36 cellular contexts compared by ENCODE assay signal in genomic region chr9:33797837-33798236, GRCh38. TPM values are rescaled to one million over a fixed set of nuclear protein-coding genes. Genes with fewer than 3 reads are reported as not detected.
"Had no signal": no experiment of that assay in that cellular context is flagged by ENCODE, and none has a peak within 500 bp of the region (broad histone marks: within the 10 kb centered on the region; RNA-seq: fewer than 3 reads in every experiment).

No MANE protein-coding gene starts in this region.

- H3K4me1 ChIP-seq: breast epithelium had no signal

- H3K27me3 ChIP-seq: breast epithelium had no signal

- ATAC-seq: activated CD8-positive, alpha-beta T cell treated with anti-CD3 and anti-CD28 coated beads for 36 hours; activated naive CD8-positive, alpha-beta T cell treated with anti-CD3 and anti-CD28 coated beads, Interleukin-2, amount 50 U/mL, for 24 hours; activated T-cell treated with anti-CD3 and anti-CD28 coated beads, Interleukin-2, amount 50 U/mL, for 4 hours; activated T-cell treated with anti-CD3 and anti-CD28 coated beads, Interleukin-2, amount 50 U/mL, for 72 hours; activated T-helper 17 cell treated with anti-CD3 and anti-CD28 coated beads, Interleukin-2, amount 50 U/mL, for 72 hours had no signal

- H3K4me1 Mint-ChIP-seq: activated B cell treated with CpG ODN at 0.5 μM for 24 hours; activated CD4-positive, alpha-beta T cell treated with anti-CD3 and anti-CD28 coated beads, Interleukin-2, amount 10 ng/mL, durations not matched to agents 24 days and 14 days; activated naive CD4-positive, alpha-beta T cell treated with anti-CD3 and anti-CD28 coated beads, Interleukin-2, amount 50 U/mL, for 24 hours; activated naive CD8-positive, alpha-beta T cell treated with anti-CD3 and anti-CD28 coated beads, Interleukin-2, amount 10 ng/mL, durations not matched to agents 7 days and 5 days; activated naive CD8-positive, alpha-beta T cell treated with anti-CD3 and anti-CD28 coated beads, Interleukin-2, amount 50 U/mL, for 24 hours; activated T-helper 17 cell treated with anti-CD3 and anti-CD28 coated beads, Interleukin-2, amount 50 U/mL, for 72 hours; brain had no signal

- H3K36me3 ChIP-seq: breast epithelium had no signal

- H3K27ac Mint-ChIP-seq: activated B cell treated with CpG ODN at 0.5 μM for 24 hours; activated CD4-positive, alpha-beta memory T cell treated with anti-CD3 and anti-CD28 coated beads for 36 hours; activated CD4-positive, alpha-beta T cell treated with anti-CD3 and anti-CD28 coated beads, Interleukin-2, amount 10 ng/mL, durations not matched to agents 24 days and 14 days; activated CD8-positive, alpha-beta T cell treated with anti-CD3 and anti-CD28 coated beads for 36 hours; activated naive CD4-positive, alpha-beta T cell treated with anti-CD3 and anti-CD28 coated beads for 36 hours; activated naive CD4-positive, alpha-beta T cell treated with anti-CD3 and anti-CD28 coated beads, Interleukin-2, amount 50 U/mL, for 24 hours; activated naive CD8-positive, alpha-beta T cell; activated naive CD8-positive, alpha-beta T cell treated with anti-CD3 and anti-CD28 coated beads, Interleukin-2, amount 10 ng/mL, durations not matched to agents 7 days and 5 days; activated naive CD8-positive, alpha-beta T cell treated with anti-CD3 and anti-CD28 coated beads, Interleukin-2, amount 50 U/mL, for 24 hours; activated T-cell treated with anti-CD3 and anti-CD28 coated beads, Interleukin-2, amount 50 U/mL, for 72 hours; activated T-helper 1 cell treated with anti-CD3 and anti-CD28 coated beads, Interleukin-12 subunit alpha, Interleukin-12 subunit beta, Interleukin-2, Interleukin-4 antibody, amounts not matched to agents 30 ng/mL and 10 ng/mL and 1 ng/mL, durations not matched to agents 14 hours and 24 hours and 36 hours; activated T-helper 17 cell treated with anti-CD3 and anti-CD28 coated beads, Interleukin-2, amount 50 U/mL, for 72 hours; brain; T-helper 2 cell treated with Interferon-gamma antibody and Interleukin-4, amounts not matched to agents 5 μg/mL and 100 μg/mL, for 36 hours had no signal

- H3K9me3 ChIP-seq: breast epithelium had no signal

- DNase-seq: activated B cell treated with CpG ODN at 0.5 μM for 24 hours; activated CD4-positive, alpha-beta memory T cell treated with anti-CD3 and anti-CD28 coated beads for 36 hours; activated CD4-positive, alpha-beta T cell treated with anti-CD3 and anti-CD28 coated beads for 4 hours; activated CD4-positive, alpha-beta T cell treated with anti-CD3 and anti-CD28 coated beads, Interleukin-2, amount 10 ng/mL, durations not matched to agents 24 days and 14 days; activated CD4-positive, alpha-beta T cell treated with anti-CD3 and anti-CD28 coated beads, Interleukin-2, amount 50 U/mL, for 1 hour; activated CD4-positive, alpha-beta T cell treated with anti-CD3 and anti-CD28 coated beads, Interleukin-2, amount 50 U/mL, for 4 hours; activated CD4-positive, CD25-positive, alpha-beta regulatory T cell treated with anti-CD3 and anti-CD28 coated beads, Interleukin-2, amount 50 U/mL, for 72 hours; activated CD8-positive, alpha-beta memory T cell treated with anti-CD3 and anti-CD28 coated beads, Interleukin-2, amount 50 U/mL, for 4 hours; activated CD8-positive, alpha-beta T cell treated with anti-CD3 and anti-CD28 coated beads for 36 hours; activated effector memory CD4-positive, alpha-beta T cell treated with anti-CD3 and anti-CD28 coated beads, Interleukin-2, amount 50 U/mL, for 16 hours; activated gamma-delta T cell treated with Interleukin-2 at 50 U/mL for 16 hours; activated naive CD4-positive, alpha-beta T cell; activated naive CD4-positive, alpha-beta T cell treated with anti-CD3 and anti-CD28 coated beads for 36 hours; activated naive CD8-positive, alpha-beta T cell treated with anti-CD3 and anti-CD28 coated beads, Interleukin-2, amount 10 ng/mL, durations not matched to agents 7 days and 5 days; activated naive CD8-positive, alpha-beta T cell treated with anti-CD3 and anti-CD28 coated beads, Interleukin-2, amount 50 U/mL, for 24 hours; activated T-cell treated with anti-CD3 and anti-CD28 coated beads for 4 hours; activated T-cell treated with anti-CD3 and anti-CD28 coated beads, Interleukin-2, amount 50 U/mL, for 1 hour; activated T-cell treated with anti-CD3 and anti-CD28 coated beads, Interleukin-2, amount 50 U/mL, for 4 hours; activated T-cell treated with anti-CD3 and anti-CD28 coated beads, Interleukin-2, amount 50 U/mL, for 72 hours; amniotic stem cell; aorta; central memory CD4-positive, alpha-beta T cell; SW 1271; T-helper 2 cell; T-helper 9 cell had no signal

- H3K27ac ChIP-seq: breast epithelium, VCaP had no signal

- H3K36me3 Mint-ChIP-seq: activated CD4-positive, alpha-beta memory T cell treated with anti-CD3 and anti-CD28 coated beads for 36 hours; activated naive CD8-positive, alpha-beta T cell; activated naive CD8-positive, alpha-beta T cell treated with anti-CD3 and anti-CD28 coated beads, Interleukin-2, amount 10 ng/mL, durations not matched to agents 7 days and 5 days; brain had no signal

- H3K4me3 Mint-ChIP-seq: activated B cell treated with CpG ODN at 0.5 μM for 24 hours; activated CD4-positive, alpha-beta memory T cell treated with anti-CD3 and anti-CD28 coated beads for 36 hours; activated CD4-positive, alpha-beta T cell treated with anti-CD3 and anti-CD28 coated beads, Interleukin-2, amount 10 ng/mL, durations not matched to agents 24 days and 14 days; activated CD8-positive, alpha-beta T cell treated with anti-CD3 and anti-CD28 coated beads for 36 hours; activated naive CD4-positive, alpha-beta T cell treated with anti-CD3 and anti-CD28 coated beads for 36 hours; activated naive CD4-positive, alpha-beta T cell treated with anti-CD3 and anti-CD28 coated beads, Interleukin-2, amount 50 U/mL, for 24 hours; activated naive CD8-positive, alpha-beta T cell; activated naive CD8-positive, alpha-beta T cell treated with anti-CD3 and anti-CD28 coated beads, Interleukin-2, amount 10 ng/mL, durations not matched to agents 7 days and 5 days; activated naive CD8-positive, alpha-beta T cell treated with anti-CD3 and anti-CD28 coated beads, Interleukin-2, amount 50 U/mL, for 24 hours; activated T-cell treated with anti-CD3 and anti-CD28 coated beads, Interleukin-2, amount 50 U/mL, for 4 hours; activated T-cell treated with anti-CD3 and anti-CD28 coated beads, Interleukin-2, amount 50 U/mL, for 72 hours; activated T-helper 1 cell treated with anti-CD3 and anti-CD28 coated beads, Interleukin-12 subunit alpha, Interleukin-12 subunit beta, Interleukin-2, Interleukin-4 antibody, amounts not matched to agents 30 ng/mL and 10 ng/mL and 1 ng/mL, durations not matched to agents 14 hours and 24 hours and 36 hours; activated T-helper 17 cell treated with anti-CD3 and anti-CD28 coated beads, Interleukin-2, amount 50 U/mL, for 72 hours; brain; T-helper 2 cell treated with Interferon-gamma antibody and Interleukin-4, amounts not matched to agents 5 μg/mL and 100 μg/mL, for 36 hours had no signal

- H3K4me3 ChIP-seq: breast epithelium had no signal

- H3K9me3 Mint-ChIP-seq: activated B cell treated with CpG ODN at 0.5 μM for 24 hours; activated CD4-positive, alpha-beta memory T cell treated with anti-CD3 and anti-CD28 coated beads for 36 hours; activated CD4-positive, alpha-beta T cell treated with anti-CD3 and anti-CD28 coated beads, Interleukin-2, amount 10 ng/mL, durations not matched to agents 24 days and 14 days; activated CD8-positive, alpha-beta T cell treated with anti-CD3 and anti-CD28 coated beads for 36 hours; activated naive CD4-positive, alpha-beta T cell treated with anti-CD3 and anti-CD28 coated beads for 36 hours; activated naive CD4-positive, alpha-beta T cell treated with anti-CD3 and anti-CD28 coated beads, Interleukin-2, amount 50 U/mL, for 24 hours; activated naive CD8-positive, alpha-beta T cell treated with anti-CD3 and anti-CD28 coated beads, Interleukin-2, amount 10 ng/mL, durations not matched to agents 7 days and 5 days; activated naive CD8-positive, alpha-beta T cell treated with anti-CD3 and anti-CD28 coated beads, Interleukin-2, amount 50 U/mL, for 24 hours; activated T-cell treated with anti-CD3 and anti-CD28 coated beads, Interleukin-2, amount 50 U/mL, for 4 hours; activated T-cell treated with anti-CD3 and anti-CD28 coated beads, Interleukin-2, amount 50 U/mL, for 72 hours; activated T-helper 1 cell treated with anti-CD3 and anti-CD28 coated beads, Interleukin-12 subunit alpha, Interleukin-12 subunit beta, Interleukin-2, Interleukin-4 antibody, amounts not matched to agents 30 ng/mL and 10 ng/mL and 1 ng/mL, durations not matched to agents 14 hours and 24 hours and 36 hours; activated T-helper 17 cell treated with anti-CD3 and anti-CD28 coated beads, Interleukin-2, amount 50 U/mL, for 72 hours; T-helper 2 cell treated with Interferon-gamma antibody and Interleukin-4, amounts not matched to agents 5 μg/mL and 100 μg/mL, for 36 hours had no signal

RNA-seq across cellular contexts. Expression of gene PRSS3, which starts 2.5 kb away (rescaled TPM):
- total RNA-seq: activated B cell treated with CpG ODN at 0.5 μM for 24 hours; activated CD4-positive, alpha-beta memory T cell treated with anti-CD3 and anti-CD28 coated beads for 36 hours; activated CD4-positive, alpha-beta T cell treated with anti-CD3 and anti-CD28 coated beads, Interleukin-2, amount 10 ng/mL, durations not matched to agents 24 days and 14 days; activated CD8-positive, alpha-beta T cell treated with anti-CD3 and anti-CD28 coated beads for 36 hours; activated naive CD4-positive, alpha-beta T cell treated with anti-CD3 and anti-CD28 coated beads for 36 hours; activated naive CD8-positive, alpha-beta T cell treated with anti-CD3 and anti-CD28 coated beads, Interleukin-2, amount 10 ng/mL, durations not matched to agents 7 days and 5 days; activated T-cell treated with anti-CD3 and anti-CD28 coated beads, Interleukin-2, amount 50 U/mL, for 72 hours; activated T-helper 1 cell treated with anti-CD3 and anti-CD28 coated beads, Interleukin-12 subunit alpha, Interleukin-12 subunit beta, Interleukin-2, Interleukin-4 antibody, amounts not matched to agents 30 ng/mL and 10 ng/mL and 1 ng/mL, durations not matched to agents 14 hours and 24 hours and 36 hours; activated T-helper 17 cell treated with anti-CD3 and anti-CD28 coated beads, Interleukin-2, amount 50 U/mL, for 72 hours; aorta; astrocyte; cardiac septum; T-helper 1 cell treated with Interleukin-12 subunit alpha and Interleukin-12 subunit beta and Interleukin-4 antibody, amounts not matched to agents 30 ng/mL and 1 ng/mL, for 36 hours had no signal
